ENCODE assay signal across 19 cellular contexts in the genomic region with DNA sequence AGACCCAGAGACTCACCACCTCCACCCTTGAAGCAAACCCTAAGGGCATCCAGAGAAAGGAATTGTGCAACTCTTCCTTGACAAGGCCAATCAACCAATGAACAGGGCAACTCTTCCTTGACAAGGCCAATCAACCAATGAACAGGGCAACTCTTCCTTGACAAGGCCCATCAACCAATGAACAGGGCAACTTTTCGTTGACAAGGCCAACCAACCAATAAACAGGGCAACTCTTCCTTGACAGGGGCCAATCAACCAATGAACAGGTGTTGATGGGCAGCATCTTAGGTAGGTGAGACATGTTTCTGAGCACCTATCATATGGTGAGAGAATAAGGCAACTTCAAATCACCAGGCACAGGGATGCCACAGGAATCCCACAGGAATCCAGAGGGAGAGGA.
"Had no signal": no experiment of that assay in that cellular context is flagged by ENCODE, and none has a peak within 500 bp of the region (broad histone marks: within the 10 kb centered on the region; RNA-seq: fewer than 3 reads in every experiment).

No MANE protein-coding gene starts in this region.

- DNase-seq: IMR-90, KBM-7, MM.1S, NCI-H1048, NCI-H1105, NCI-H1417, NCI-H146, NCI-H1694 treated with DMSO at 0.1 percent for 48 hours, NCI-H1930, NCI-H2081, NCI-H2107, NCI-H2227 treated with DMSO at 0.1 percent for 48 hours, NCI-H524 treated with DMSO at 0.1 percent for 48 hours, NCI-H69, NCI-H774, PC-3, SHP77 treated with DMSO at 0.1 percent for 48 hours, SJCRH30, T-helper 1 cell had no signal

- H3K4me3 ChIP-seq: SJCRH30 had no signal
